Comparison of ENCODE assay signal across 11 cellular contexts in genomic region chr2:43131890-43132522, GRCh38.
DNase-seq lines count a peak whose midpoint lies in the region; TF ChIP-seq lines count a peak whose summit lies in the region.
"Had no signal": no experiment of that assay in that cellular context is flagged by ENCODE, and none has a peak within 500 bp of the region (broad histone marks: within the 10 kb centered on the region; RNA-seq: fewer than 3 reads in every experiment).

No MANE protein-coding gene starts in this region.

- H3K9me3 Mint-ChIP-seq in Calu3 (ENCODE audit: low read depth, unreplicated experiment), result no peaks in the 10 kb centered on the region
- no peaks in the 10 kb centered on the region for H3K9me3 Mint-ChIP-seq in dendritic cell treated with granulocyte-macrophage colony-stimulating factor and Interleukin-4, amounts not matched to agents 40 ng/mL and 50 ng/mL, for 4 days
- H3K9me3 Mint-ChIP-seq in progenitor cell of endocrine pancreas (ENCODE audit: low read depth), result no peaks in the 10 kb centered on the region
- H3K9me3 Mint-ChIP-seq: brain had no signal

- no TSS peak for BruUV-seq in Calu3 (replicated peaks; lab: Mats Ljungman, UMichigan)

- intact Hi-C loops in Calu3 (cut with micrococcal nuclease; ENCODE audit: unreplicated experiment), result loop anchor here (1.0 to 2.0 kb wide), 3 partner anchors 97 to 352 kb away; no protein-coding TSS in a partner anchor
- intact Hi-C loops in dendritic cell treated with granulocyte-macrophage colony-stimulating factor and Interleukin-4, amounts not matched to agents 40 ng/mL and 50 ng/mL, for 4 days (cut with micrococcal nuclease), result loop anchor here (2.0 to 10.0 kb wide), 4 partner anchors 35 to 350 kb away; partner anchors contain the start of gene ZFP36L2
- intact Hi-C loops in posterior vena cava (cut with DNase I), result no loop called here

- TF ChIP-seq CTCF in Calu3 (IDR thresholded peaks at IDR 0.05; ENCODE audit: unreplicated experiment), result no peak
- TF ChIP-seq CTCF in progenitor cell of endocrine pancreas (IDR thresholded peaks at IDR 0.05; ENCODE audit: unreplicated experiment), result no peak

- no peak overlapping the region for H3K4me3 Mint-ChIP-seq in Calu3 (ENCODE audit: low read depth, unreplicated experiment)
- peak overlapping the region; percentile 17 for H3K4me3 Mint-ChIP-seq in dendritic cell treated with granulocyte-macrophage colony-stimulating factor and Interleukin-4, amounts not matched to agents 40 ng/mL and 50 ng/mL, for 4 days
- no peak overlapping the region for H3K4me3 Mint-ChIP-seq in progenitor cell of endocrine pancreas (ENCODE audit: low read depth)
- H3K4me3 Mint-ChIP-seq: brain had no signal

- H3K27ac Mint-ChIP-seq in Calu3 (ENCODE audit: unreplicated experiment), result peak overlapping the region; percentile 62
- H3K27ac Mint-ChIP-seq in dendritic cell treated with granulocyte-macrophage colony-stimulating factor and Interleukin-4, amounts not matched to agents 40 ng/mL and 50 ng/mL, for 4 days, result peak overlapping the region; percentile 84
- peak overlapping the region; percentile 7 for H3K27ac Mint-ChIP-seq in progenitor cell of endocrine pancreas

- CTCF ChIA-PET in Calu3 (lab: Charles Lee), result interaction anchor here (1.7 kb wide), 1 partner anchor 95 kb away, joined by 11 read pairs; the partner anchor contains the start of gene ZFP36L2

- DNase-seq in Calu3 (no peak), NOMO-1 treated with dmso at 0.1 percent for 144 hours (lab: John Stamatoyannopoulos, UW; ENCODE audit: unreplicated experiment) (peak; percentile 57), progenitor cell of endocrine pancreas (ENCODE audit: low spot score, unreplicated experiment) (no peak), HPDE6-E6E7 (ENCODE audit: extremely low spot score) (no peak), OCI-M2 (lab: John Stamatoyannopoulos, UW; ENCODE audit: unreplicated experiment) (no peak), NCI-H2171 (lab: John Stamatoyannopoulos, UW) (no peak), posterior vena cava (ENCODE audit: low spot score) (no peak)
- DNase-seq: NCI-H2171 treated with DMSO at 0.1 percent for 48 hours, retina had no signal

- H3K4me1 Mint-ChIP-seq in Calu3 (ENCODE audit: low read depth, unreplicated experiment) (peaks cover 44% of the 10 kb centered on the region), progenitor cell of endocrine pancreas (ENCODE audit: low read depth) (peaks cover 31% of the 10 kb centered on the region)
- H3K4me1 Mint-ChIP-seq in dendritic cell treated with granulocyte-macrophage colony-stimulating factor and Interleukin-4, amounts not matched to agents 40 ng/mL and 50 ng/mL, for 4 days (ENCODE audit: low read depth), result peaks cover 93% of the 10 kb centered on the region

- H3K27me3 Mint-ChIP-seq in Calu3 (ENCODE audit: unreplicated experiment) (no peaks in the 10 kb centered on the region), progenitor cell of endocrine pancreas (peaks cover 7% of the 10 kb centered on the region)
- H3K27me3 Mint-ChIP-seq in dendritic cell treated with granulocyte-macrophage colony-stimulating factor and Interleukin-4, amounts not matched to agents 40 ng/mL and 50 ng/mL, for 4 days, result no peaks in the 10 kb centered on the region

- peaks cover 6% of the 10 kb centered on the region for H3K36me3 Mint-ChIP-seq in Calu3 (ENCODE audit: insufficient read depth, unreplicated experiment)
- H3K36me3 Mint-ChIP-seq in dendritic cell treated with granulocyte-macrophage colony-stimulating factor and Interleukin-4, amounts not matched to agents 40 ng/mL and 50 ng/mL, for 4 days (ENCODE audit: low read depth), result no peaks in the 10 kb centered on the region
- no peaks in the 10 kb centered on the region for H3K36me3 Mint-ChIP-seq in progenitor cell of endocrine pancreas (ENCODE audit: insufficient read depth)
- H3K36me3 Mint-ChIP-seq: brain had no signal

Comparison
In these comparisons a context has a peak if more than half of its experiments do, and no peak if none do; other contexts are left out.
1. H3K27ac Mint-ChIP-seq: peak in every context shown above with its lines; median percentile 84 in dendritic cell treated with granulocyte-macrophage colony-stimulating factor and Interleukin-4, amounts not matched to agents 40 ng/mL and 50 ng/mL, for 4 days; 62 in Calu3; 7 in progenitor cell of endocrine pancreas.
2. intact Hi-C loops: an anchor here in Calu3 (1.0 to 2.0 kb wide) and dendritic cell treated with granulocyte-macrophage colony-stimulating factor and Interleukin-4, amounts not matched to agents 40 ng/mL and 50 ng/mL, for 4 days (2.0 to 10.0 kb wide); none called in posterior vena cava.